Comparison of ENCODE assay signal across 1 cellular context in genomic region chr10:59216178-59216869, GRCh38.
TF ChIP-seq lines count a peak whose summit lies in the region.

No MANE protein-coding gene starts in this region.

TF ChIP-seq in HepG2, 621 proteins besides CTCF, POLR2A, EP300 and RAD21 (continued from another document):
- no peak for TF ChIP-seq ZNF142 (CRISPR knock-in tag; IDR thresholded peaks at IDR 0.05)
